In genomic region chr1:228152097-228152917, GRCh38 we compare ENCODE assay signal across 17 cellular contexts. TPM values are rescaled to one million over a fixed set of nuclear protein-coding genes. Genes with fewer than 3 reads are reported as not detected.
DNase-seq lines count a peak whose midpoint lies in the region; ATAC-seq, FAIRE-seq and TF ChIP-seq lines count a peak whose summit lies in the region.
"Had no signal": no experiment of that assay in that cellular context is flagged by ENCODE, and none has a peak within 500 bp of the region (broad histone marks: within the 10 kb centered on the region; RNA-seq: fewer than 3 reads in every experiment).

No MANE protein-coding gene starts in this region.

- no peak for ATAC-seq in heart right ventricle
- no peak for ATAC-seq in activated CD8-positive, alpha-beta T cell treated with anti-CD3 and anti-CD28 coated beads, Interleukin-2, amount 10 ng/mL, durations not matched to agents 7 days and 5 days
- no peak for ATAC-seq in aorta (ENCODE audit: low FRiP score)

- peaks cover 36% of the 10 kb centered on the region for H3K4me1 Mint-ChIP-seq in activated CD8-positive, alpha-beta T cell treated with anti-CD3 and anti-CD28 coated beads, Interleukin-2, amount 10 ng/mL, durations not matched to agents 7 days and 5 days (ENCODE audit: low read depth)
- H3K4me1 Mint-ChIP-seq in nephron: no peaks in the 10 kb centered on the region

- no peak overlapping the region for H3K4me3 Mint-ChIP-seq in activated CD8-positive, alpha-beta T cell treated with anti-CD3 and anti-CD28 coated beads, Interleukin-2, amount 10 ng/mL, durations not matched to agents 7 days and 5 days
- no peak overlapping the region for H3K4me3 Mint-ChIP-seq in nephron
- H3K4me3 Mint-ChIP-seq: activated B cell treated with CpG ODN at 0.5 μM for 24 hours, T-cell had no signal

- CTCF ChIA-PET in activated CD8-positive, alpha-beta T cell treated with anti-CD3 and anti-CD28 coated beads, Interleukin-2, amount 10 ng/mL, durations not matched to agents 7 days and 5 days (lab: Charles Lee): interaction anchor here (1.5 kb wide), 1 partner anchor 14 kb away, joined by 4 read pairs; no protein-coding TSS in a partner anchor

- TF ChIP-seq CTCF in left ventricle myocardium inferior (IDR thresholded peaks at IDR 0.05; ENCODE audit: borderline replicate concordance): no peak
- no peak for TF ChIP-seq CTCF in heart right ventricle (IDR thresholded peaks at IDR 0.05)
- no peak for TF ChIP-seq CTCF in nephron (IDR thresholded peaks at IDR 0.05; ENCODE audit: unreplicated experiment in 3 of 3)

- H3K27me3 ChIP-seq in left ventricle myocardium inferior (ENCODE audit: low read depth) (no peaks in the 10 kb centered on the region), heart right ventricle (no peaks in the 10 kb centered on the region), aorta (ENCODE audit: control insufficient read depth in 1 of 2, insufficient read depth in 2 of 2, low read length in 1 of 2) (no peaks in the 10 kb centered on the region), small intestine (ENCODE audit: control insufficient read depth in 2 of 2, insufficient read depth in 2 of 2, low read length in 2 of 2) (no peaks in the 10 kb centered on the region)
- H3K27me3 ChIP-seq: thyroid gland had no signal

- DNase-seq in left ventricle myocardium inferior (peak; percentile 15), heart right ventricle (no peak), aorta (peak; percentile 45 to 72), NCI-H146 (lab: John Stamatoyannopoulos, UW) (no peak), OCI-M2 (lab: John Stamatoyannopoulos, UW; ENCODE audit: unreplicated experiment) (no peak), small intestine (no peak)
- no peak for DNase-seq in activated CD8-positive, alpha-beta T cell treated with anti-CD3 and anti-CD28 coated beads, Interleukin-2, amount 10 ng/mL, durations not matched to agents 7 days and 5 days
- DNase-seq: activated B cell treated with CpG ODN at 0.5 μM for 24 hours, activated T-cell treated with anti-CD3 and anti-CD28 coated beads for 4 hours, DMS153, islet precursor cell, NCI-H510A, PC-3 had no signal

- H3K9me3 Mint-ChIP-seq in activated CD8-positive, alpha-beta T cell treated with anti-CD3 and anti-CD28 coated beads, Interleukin-2, amount 10 ng/mL, durations not matched to agents 7 days and 5 days (ENCODE audit: insufficient read depth): no peaks in the 10 kb centered on the region
- H3K9me3 Mint-ChIP-seq in nephron: no peaks in the 10 kb centered on the region
- H3K9me3 Mint-ChIP-seq: activated B cell treated with CpG ODN at 0.5 μM for 24 hours, T-cell had no signal

- intact Hi-C loops in left ventricle myocardium inferior (cut with micrococcal nuclease): no loop called here
- intact Hi-C loops in heart right ventricle (cut with DNase I): no loop called here
- intact Hi-C loops in aorta (cut with DNase I): no loop called here

- peak overlapping the region; percentile 68 for H3K27ac Mint-ChIP-seq in activated CD8-positive, alpha-beta T cell treated with anti-CD3 and anti-CD28 coated beads, Interleukin-2, amount 10 ng/mL, durations not matched to agents 7 days and 5 days
- H3K27ac Mint-ChIP-seq in nephron: peak overlapping the region in 2 of 3 experiments; percentile 47 to 71
- H3K27ac Mint-ChIP-seq: activated B cell treated with CpG ODN at 0.5 μM for 24 hours had no signal

- POLR2A ChIA-PET in activated CD8-positive, alpha-beta T cell treated with anti-CD3 and anti-CD28 coated beads, Interleukin-2, amount 10 ng/mL, durations not matched to agents 7 days and 5 days (lab: Charles Lee): interaction anchor here (0.8 to 1.3 kb wide), 3 partner anchors 11 to 70 kb away, joined by 3 to 6 read pairs (median 3); no protein-coding TSS in a partner anchor

- WGBS in heart right ventricle, 2 donors: 90% methylated on average over 19 of the region's 19 CpGs
- WGBS in aorta, 2 donors: 92 to 96% methylated on average over 19 of the region's 19 CpGs
- WGBS in small intestine, 3 donors: 87 to 90% (median 88%) methylated on average over 18 to 19 of the region's 19 CpGs

- H3K27ac ChIP-seq in left ventricle myocardium inferior (replicated peaks) (peak overlapping the region; percentile 90), heart right ventricle (peak overlapping the region in 3 of 10 donors; percentile 83 to 91 (median 87)), aorta (ENCODE audit: low read depth in 1 of 2, low read length in 2 of 2) (no peak overlapping the region), small intestine (ENCODE audit: low read depth in 1 of 2, low read length in 1 of 2) (no peak overlapping the region)
- H3K27ac ChIP-seq: thyroid gland had no signal

- H3K36me3 Mint-ChIP-seq in activated CD8-positive, alpha-beta T cell treated with anti-CD3 and anti-CD28 coated beads, Interleukin-2, amount 10 ng/mL, durations not matched to agents 7 days and 5 days (ENCODE audit: low read depth): no peaks in the 10 kb centered on the region
- H3K36me3 Mint-ChIP-seq in nephron (ENCODE audit: low read depth): no peaks in the 10 kb centered on the region
- H3K36me3 Mint-ChIP-seq: T-cell had no signal

- peaks cover 51% of the 10 kb centered on the region for H3K4me1 ChIP-seq in left ventricle myocardium inferior
- H3K4me1 ChIP-seq in heart right ventricle: peaks cover 31 to 60% (median 44%) of the 10 kb centered on the region in 9 donors
- no peaks in the 10 kb centered on the region for H3K4me1 ChIP-seq in aorta (ENCODE audit: control insufficient read depth in 1 of 2, insufficient read depth in 2 of 2, low read length in 2 of 2)
- H3K4me1 ChIP-seq in small intestine (ENCODE audit: control insufficient read depth in 2 of 2, insufficient read depth in 1 of 2, low read depth in 1 of 2, low read length in 1 of 2): no peaks in the 10 kb centered on the region

- FAIRE-seq in small intestine (lab: Jason Lieb, UNC): no peak
- FAIRE-seq: colon had no signal

- H3K9me3 ChIP-seq in left ventricle myocardium inferior (replicated peaks) (no peaks in the 10 kb centered on the region), heart right ventricle (no peaks in the 10 kb centered on the region), aorta (ENCODE audit: control insufficient read depth, low read length) (no peaks in the 10 kb centered on the region), small intestine (ENCODE audit: control insufficient read depth, low read depth) (no peaks in the 10 kb centered on the region)
- H3K9me3 ChIP-seq: thyroid gland had no signal

- no peaks in the 10 kb centered on the region for H3K27me3 Mint-ChIP-seq in activated CD8-positive, alpha-beta T cell treated with anti-CD3 and anti-CD28 coated beads, Interleukin-2, amount 10 ng/mL, durations not matched to agents 7 days and 5 days (ENCODE audit: low read depth)
- H3K27me3 Mint-ChIP-seq in nephron (ENCODE audit: low read depth): no peaks in the 10 kb centered on the region
- H3K27me3 Mint-ChIP-seq: activated B cell treated with CpG ODN at 0.5 μM for 24 hours, T-cell had no signal

- peaks cover 17% of the 10 kb centered on the region for H3K36me3 ChIP-seq in left ventricle myocardium inferior
- peaks cover 0 to 28% (median 3%) of the 10 kb centered on the region in 9 donors for H3K36me3 ChIP-seq in heart right ventricle
- no peaks in the 10 kb centered on the region for H3K36me3 ChIP-seq in aorta (ENCODE audit: control insufficient read depth in 1 of 2, insufficient read depth in 2 of 2, low read length in 1 of 2)
- H3K36me3 ChIP-seq in small intestine (ENCODE audit: control insufficient read depth in 2 of 2, insufficient read depth in 2 of 2, low read length in 2 of 2): peaks cover 4 to 7% of the 10 kb centered on the region in 2 donors

- H3K4me3 ChIP-seq in left ventricle myocardium inferior: no peak overlapping the region
- no peak overlapping the region for H3K4me3 ChIP-seq in heart right ventricle
- H3K4me3 ChIP-seq in aorta (ENCODE audit: low read length in 2 of 2): no peak overlapping the region
- H3K4me3 ChIP-seq in small intestine (ENCODE audit: low read depth in 1 of 2, low read length in 2 of 2): no peak overlapping the region
- H3K4me3 ChIP-seq: thyroid gland had no signal

RNA-seq across cellular contexts. Expression of gene GJC2, which starts 2.6 kb away (rescaled TPM):
- total RNA-seq in left ventricle myocardium inferior: 1.0 TPM
- 1 to 10 TPM in 7 of 10 donors, under 1 TPM in 3; 0.61 to 1.5 (median 1.2) TPM for total RNA-seq in heart right ventricle
- 1 to 10 TPM; 1.0 to 1.4 TPM for polyA plus RNA-seq in heart right ventricle
- 1 to 10 TPM; 4.1 to 4.4 TPM for total RNA-seq in activated CD8-positive, alpha-beta T cell treated with anti-CD3 and anti-CD28 coated beads, Interleukin-2, amount 10 ng/mL, durations not matched to agents 7 days and 5 days
- 1 to 10 TPM; 4.3 to 4.5 TPM for total RNA-seq in aorta
- under 1 TPM; 0.50 to 0.87 TPM for polyA plus RNA-seq in aorta
- polyA plus RNA-seq in small intestine: 1 to 10 TPM in 1 of 3 donors, under 1 TPM in 1, not detected in 1; 0.27 to 1.4 TPM

RNA-seq across cellular contexts. Expression of gene GUK1, which starts 12.2 kb away (rescaled TPM):
- total RNA-seq in left ventricle myocardium inferior (150 TPM), heart right ventricle (100 to 1,000 TPM; 121 to 207 (median 159) TPM), aorta (100 to 1,000 TPM; 247 to 248 TPM)
- polyA plus RNA-seq in heart right ventricle (100 to 1,000 TPM; 275 to 474 TPM), aorta (100 to 1,000 TPM; 660 to 973 TPM), small intestine (100 to 1,000 TPM; 401 to 595 (median 519) TPM)
- 100 to 1,000 TPM; 339 to 344 TPM for total RNA-seq in activated CD8-positive, alpha-beta T cell treated with anti-CD3 and anti-CD28 coated beads, Interleukin-2, amount 10 ng/mL, durations not matched to agents 7 days and 5 days

RNA-seq across cellular contexts. Expression of gene IBA57, which starts 13.3 kb away (rescaled TPM):
- total RNA-seq in left ventricle myocardium inferior (15.0 TPM), heart right ventricle (10 to 100 TPM in 9 of 10 donors, 1 to 10 TPM in 1; 9.3 to 20.3 (median 17.2) TPM), aorta (10 to 100 TPM in 1 of 2 donors, 1 to 10 TPM in 1; 7.8 to 11.1 TPM)
- polyA plus RNA-seq in heart right ventricle (1 to 10 TPM; 2.8 to 6.7 TPM), aorta (1 to 10 TPM in 1 of 2 donors, under 1 TPM in 1; 0.95 to 1.8 TPM), small intestine (1 to 10 TPM; 2.0 to 7.1 (median 4.9) TPM)
- 1 to 10 TPM; 7.5 to 8.9 TPM for total RNA-seq in activated CD8-positive, alpha-beta T cell treated with anti-CD3 and anti-CD28 coated beads, Interleukin-2, amount 10 ng/mL, durations not matched to agents 7 days and 5 days

RNA-seq across cellular contexts. Expression of gene MRPL55, which starts 43.2 kb away (rescaled TPM):
- 51.0 TPM for total RNA-seq in left ventricle myocardium inferior
- 10 to 100 TPM; 38.0 to 65.2 (median 46.3) TPM for total RNA-seq in heart right ventricle
- polyA plus RNA-seq in heart right ventricle: 100 to 1,000 TPM; 113 to 174 TPM
- total RNA-seq in activated CD8-positive, alpha-beta T cell treated with anti-CD3 and anti-CD28 coated beads, Interleukin-2, amount 10 ng/mL, durations not matched to agents 7 days and 5 days: 10 to 100 TPM; 51.1 to 60.7 TPM
- total RNA-seq in aorta: 10 to 100 TPM; 27.4 to 35.4 TPM
- 100 to 1,000 TPM in 1 of 2 donors, 10 to 100 TPM in 1; 41.8 to 152 TPM for polyA plus RNA-seq in aorta
- polyA plus RNA-seq in small intestine: 100 to 1,000 TPM in 2 of 3 donors, 10 to 100 TPM in 1; 87.3 to 148 (median 106) TPM

RNA-seq across cellular contexts. Expression of gene C1orf35, which starts 49.2 kb away (rescaled TPM):
- 7.1 TPM for total RNA-seq in left ventricle myocardium inferior
- 10 to 100 TPM in 1 of 10 donors, 1 to 10 TPM in 9; 5.6 to 10.6 (median 6.3) TPM for total RNA-seq in heart right ventricle
- 10 to 100 TPM; 11.3 to 15.7 TPM for polyA plus RNA-seq in heart right ventricle
- total RNA-seq in activated CD8-positive, alpha-beta T cell treated with anti-CD3 and anti-CD28 coated beads, Interleukin-2, amount 10 ng/mL, durations not matched to agents 7 days and 5 days: 10 to 100 TPM; 24.7 to 25.6 TPM
- total RNA-seq in aorta: 10 to 100 TPM in 1 of 2 donors, 1 to 10 TPM in 1; 7.9 to 11.4 TPM
- polyA plus RNA-seq in aorta: 10 to 100 TPM in 1 of 2 donors, 1 to 10 TPM in 1; 3.6 to 36.2 TPM
- polyA plus RNA-seq in small intestine: 10 to 100 TPM; 15.4 to 18.1 (median 16.0) TPM

Comparison
In these comparisons a context has a peak if more than half of its experiments do, and no peak if none do; other contexts are left out.
1. DNase-seq: peak in left ventricle myocardium inferior (single experiment) and aorta (2 of 2); none in heart right ventricle (0 of 2), activated CD8-positive, alpha-beta T cell treated with anti-CD3 and anti-CD28 coated beads, Interleukin-2, amount 10 ng/mL, durations not matched to agents 7 days and 5 days (single experiment), NCI-H146 (single experiment), OCI-M2 (single experiment) and small intestine (single experiment).